Comparison of ENCODE assay signal across 1 cellular context in genomic region chr17:51189162-51189561, GRCh38.
A peak's percentile ranks its signal among the peaks of the same experiment; 100 is the strongest.
TF ChIP-seq lines count a peak whose summit lies in the region.

No MANE protein-coding gene starts in this region.

TF ChIP-seq in GM12878, 131 proteins besides CTCF, POLR2A, EP300 and RAD21:
- TF ChIP-seq MTA2 (IDR thresholded peaks at IDR 0.05; ENCODE audit: low read depth), result no peak
- 0 out of 2 replicates have a peak, but pooled peaks have one; percentile 24 for TF ChIP-seq ATF7 (IDR thresholded peaks at IDR 0.05; ENCODE audit: low read depth)
- TF ChIP-seq TCF3 (IDR thresholded peaks at IDR 0.05; ENCODE audit: borderline replicate concordance, insufficient read depth, low read depth, low read length), result no peak
